1 cellular context compared by ENCODE assay signal in the genomic region with DNA sequence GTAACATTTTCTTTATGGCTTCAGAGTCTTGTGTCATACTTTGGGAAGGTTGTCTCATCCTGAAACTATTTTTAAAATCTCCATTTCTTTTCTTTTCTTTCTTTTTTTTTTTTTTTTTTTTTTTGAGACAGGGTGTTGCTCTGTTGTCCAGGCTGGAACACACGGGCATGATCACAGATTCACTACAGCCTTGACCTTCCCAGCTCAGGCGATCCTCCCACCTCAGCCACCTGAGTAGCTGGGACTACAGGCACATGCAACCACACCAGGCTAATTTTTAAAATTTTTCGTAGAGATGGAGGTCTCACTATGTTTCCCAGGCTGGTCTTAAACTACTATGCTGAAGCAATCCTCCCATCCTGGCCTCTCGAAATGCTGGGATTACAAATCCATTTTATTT.
TF ChIP-seq lines count a peak whose summit lies in the region.

No MANE protein-coding gene starts in this region.

TF ChIP-seq in SK-N-SH treated with all-trans-retinoic acid at 6 μM for 48 hours, 23 proteins besides CTCF, POLR2A, EP300 and RAD21:
- TF ChIP-seq POU6F1 (CRISPR knock-in tag; IDR thresholded peaks at IDR 0.05; ENCODE audit: borderline replicate concordance, low read depth) (no peak), TOX (CRISPR knock-in tag; IDR thresholded peaks at IDR 0.05; ENCODE audit: borderline replicate concordance) (no peak), CSDC2 (CRISPR knock-in tag; IDR thresholded peaks at IDR 0.05) (no peak), ZFP3 (CRISPR knock-in tag; IDR thresholded peaks at IDR 0.05) (no peak), TCF4 (CRISPR knock-in tag; IDR thresholded peaks at IDR 0.05; ENCODE audit: borderline replicate concordance) (no peak)
